Comparison of ENCODE assay signal across 8 cellular contexts in the genomic region with DNA sequence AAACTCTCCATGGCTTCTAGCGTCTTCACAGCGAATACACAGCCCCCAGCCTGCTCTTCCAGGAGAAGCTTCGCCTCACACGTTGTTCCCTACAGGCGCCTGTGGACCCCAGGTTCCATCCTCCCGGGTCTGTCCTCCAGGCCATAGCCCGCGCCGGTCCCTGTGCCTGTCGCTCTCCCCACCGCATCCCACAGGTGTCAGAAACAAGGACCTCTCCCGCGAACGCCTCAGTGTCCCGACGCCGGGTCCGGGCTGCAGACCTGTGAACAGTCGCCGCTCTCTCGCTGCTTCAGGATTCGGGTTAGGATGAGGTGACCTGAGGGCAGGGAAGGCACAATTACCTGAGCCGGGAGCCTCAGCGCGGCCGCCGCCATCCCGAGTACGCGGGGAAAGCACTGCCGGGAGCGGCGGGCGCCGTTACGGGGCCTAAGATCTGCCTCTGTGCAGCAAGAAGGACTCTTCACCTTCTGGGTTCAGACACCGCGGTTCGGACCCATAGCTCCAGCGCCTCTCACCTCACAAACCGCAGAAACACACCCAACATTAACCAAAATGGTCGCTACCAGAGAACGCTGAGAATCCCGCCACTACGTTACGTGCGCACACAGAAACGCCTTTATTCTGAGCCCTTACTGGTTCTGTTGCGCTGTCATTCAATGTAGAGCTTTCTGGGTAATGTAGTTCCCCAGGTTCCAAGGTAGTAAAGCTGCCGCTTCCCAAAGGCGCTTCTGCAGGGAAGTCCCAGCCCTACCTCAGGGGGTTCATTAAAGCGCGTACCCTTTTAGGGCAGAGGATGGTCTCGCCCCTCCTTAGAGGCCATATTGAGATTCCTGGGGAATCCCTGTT. TPM values are rescaled to one million over a fixed set of nuclear protein-coding genes. Genes with fewer than 3 reads are reported as not detected.
DNase-seq lines count a peak whose midpoint lies in the region; ATAC-seq, FAIRE-seq and TF ChIP-seq lines count a peak whose summit lies in the region.

A gene (minus strand): TSS at position 583 of the 846 bp plus-strand sequence. CDS start 1,580 bp downstream, outside the sequence.

- H3K18ac ChIP-seq in mesendoderm (ENCODE audit: low read length), result peak within 1 kb of the TSS; percentile 15

- H3K4me1 Mint-ChIP-seq in activated CD8-positive, alpha-beta memory T cell treated with anti-CD3 and anti-CD28 coated beads, Interleukin-2, amount 10 ng/mL, durations not matched to agents 7 days and 5 days, result peaks cover 7% of the 10 kb centered on the region
- peaks cover 15 to 27% of the 10 kb centered on the region in 2 donors for H3K4me1 Mint-ChIP-seq in stimulated activated naive B cell treated with anti-CD40 and anti-IgM and Interleukin-4, amounts not matched to agents 10 μg/mL and 1 μg/mL and 100 μg/mL, for 72 hours

- H4K5ac ChIP-seq in mesendoderm (ENCODE audit: low read length), result no peak within 1 kb of the TSS

- H3K23ac ChIP-seq in mesendoderm (ENCODE audit: low read length), result no peak within 1 kb of the TSS

- no CpG with 5 or more reads among the region's 54 CpGs for WGBS in mesendoderm (ENCODE audit: extremely low coverage, insufficient coverage, low lambda C conversion rate)

- H3K36me3 ChIP-seq in mesendoderm (ENCODE audit: control insufficient read depth, insufficient read depth, low read length), result peaks cover 6% of the 10 kb centered on the region

- H3K4me2 ChIP-seq in mesendoderm (ENCODE audit: low read length), result peak within 1 kb of the TSS; percentile 95

- no peak for TF ChIP-seq CTCF in epithelial cell of proximal tubule (conservative IDR thresholded peaks at IDR 0.05; ENCODE audit: low read depth, low read length)

- no peaks in the 10 kb centered on the region for H3K27me3 Mint-ChIP-seq in activated CD8-positive, alpha-beta memory T cell treated with anti-CD3 and anti-CD28 coated beads, Interleukin-2, amount 10 ng/mL, durations not matched to agents 7 days and 5 days
- H3K27me3 Mint-ChIP-seq in stimulated activated naive B cell treated with anti-CD40 and anti-IgM and Interleukin-4, amounts not matched to agents 10 μg/mL and 1 μg/mL and 100 μg/mL, for 72 hours, result no peaks in the 10 kb centered on the region

- CTCF ChIA-PET in activated CD8-positive, alpha-beta memory T cell treated with anti-CD3 and anti-CD28 coated beads, Interleukin-2, amount 10 ng/mL, durations not matched to agents 7 days and 5 days (lab: Charles Lee), result no interaction called here

- ATAC-seq in activated CD8-positive, alpha-beta memory T cell treated with anti-CD3 and anti-CD28 coated beads, Interleukin-2, amount 10 ng/mL, durations not matched to agents 7 days and 5 days, result peak; percentile 99
- ATAC-seq in stimulated activated naive B cell treated with anti-CD40 and anti-IgM and Interleukin-4, amounts not matched to agents 10 μg/mL and 1 μg/mL and 100 μg/mL, for 72 hours (replicated peaks), result peak; percentile 100
- ATAC-seq in GM19467 (IDR thresholded peaks at IDR 0.05; ENCODE audit: unreplicated experiment), result no peak

- H2AK5ac ChIP-seq in mesendoderm (ENCODE audit: low read length), result peak within 1 kb of the TSS; percentile 51

- H4K8ac ChIP-seq in mesendoderm (ENCODE audit: low read depth, low read length), result no peak within 1 kb of the TSS

- peak within 1 kb of the TSS; percentile 65 for H3K27ac ChIP-seq in mesendoderm (ENCODE audit: low read depth, low read length)

- H3K4me3 Mint-ChIP-seq in activated CD8-positive, alpha-beta memory T cell treated with anti-CD3 and anti-CD28 coated beads, Interleukin-2, amount 10 ng/mL, durations not matched to agents 7 days and 5 days, result peak within 1 kb of the TSS; percentile 83
- H3K4me3 Mint-ChIP-seq in stimulated activated naive B cell treated with anti-CD40 and anti-IgM and Interleukin-4, amounts not matched to agents 10 μg/mL and 1 μg/mL and 100 μg/mL, for 72 hours, result peak within 1 kb of the TSS; percentile 94 to 97

- H2BK15ac ChIP-seq in mesendoderm (replicated peaks; ENCODE audit: low read depth), result no peak within 1 kb of the TSS

- peak within 1 kb of the TSS; percentile 86 for H3K4me3 ChIP-seq in epithelial cell of proximal tubule (ENCODE audit: low read depth, low read length)
- H3K4me3 ChIP-seq in mesendoderm (ENCODE audit: low read length), result peak within 1 kb of the TSS; percentile 98

- peak within 1 kb of the TSS; percentile 97 for H3K56ac ChIP-seq in mesendoderm (ENCODE audit: low read length)

- H3K9me3 Mint-ChIP-seq in activated CD8-positive, alpha-beta memory T cell treated with anti-CD3 and anti-CD28 coated beads, Interleukin-2, amount 10 ng/mL, durations not matched to agents 7 days and 5 days (ENCODE audit: low read depth), result peaks cover 31% of the 10 kb centered on the region
- H3K9me3 Mint-ChIP-seq in stimulated activated naive B cell treated with anti-CD40 and anti-IgM and Interleukin-4, amounts not matched to agents 10 μg/mL and 1 μg/mL and 100 μg/mL, for 72 hours, result peaks cover 12 to 14% of the 10 kb centered on the region in 2 donors

- H3K79me2 ChIP-seq in mesendoderm (ENCODE audit: control insufficient read depth, insufficient read depth, low read length), result peaks cover 17% of the 10 kb centered on the region

- H3K4me1 ChIP-seq in mesendoderm (ENCODE audit: control insufficient read depth, low read depth, low read length), result no peaks in the 10 kb centered on the region

- H3K9ac ChIP-seq in mesendoderm (ENCODE audit: low read length), result peak within 1 kb of the TSS; percentile 98

- DNase-seq in ELF-1 (ENCODE audit: low read depth, low spot score) (peak; percentile 88), HTR-8/SVneo (ENCODE audit: insufficient read length, low spot score) (peak; percentile 65), epithelial cell of proximal tubule (ENCODE audit: low read depth) (peak; percentile 50), mesendoderm (peak; percentile 97), SW 1271 (lab: John Stamatoyannopoulos, UW) (no peak)
- peak; percentile 81 for DNase-seq in activated CD8-positive, alpha-beta memory T cell treated with anti-CD3 and anti-CD28 coated beads, Interleukin-2, amount 10 ng/mL, durations not matched to agents 7 days and 5 days
- peak; percentile 67 for DNase-seq in stimulated activated naive B cell treated with anti-CD40 and anti-IgM and Interleukin-4, amounts not matched to agents 10 μg/mL and 1 μg/mL and 100 μg/mL, for 72 hours

- H3K36me3 Mint-ChIP-seq in activated CD8-positive, alpha-beta memory T cell treated with anti-CD3 and anti-CD28 coated beads, Interleukin-2, amount 10 ng/mL, durations not matched to agents 7 days and 5 days, result peaks cover 70% of the 10 kb centered on the region
- peaks cover 63 to 84% of the 10 kb centered on the region in 2 donors for H3K36me3 Mint-ChIP-seq in stimulated activated naive B cell treated with anti-CD40 and anti-IgM and Interleukin-4, amounts not matched to agents 10 μg/mL and 1 μg/mL and 100 μg/mL, for 72 hours

- H3K4ac ChIP-seq in mesendoderm (ENCODE audit: low read depth, low read length), result peak within 1 kb of the TSS; percentile 86

- peak within 1 kb of the TSS; percentile 87 for H3K27ac Mint-ChIP-seq in activated CD8-positive, alpha-beta memory T cell treated with anti-CD3 and anti-CD28 coated beads, Interleukin-2, amount 10 ng/mL, durations not matched to agents 7 days and 5 days
- H3K27ac Mint-ChIP-seq in stimulated activated naive B cell treated with anti-CD40 and anti-IgM and Interleukin-4, amounts not matched to agents 10 μg/mL and 1 μg/mL and 100 μg/mL, for 72 hours, result peak within 1 kb of the TSS; percentile 98

- no peak within 1 kb of the TSS for H2BK5ac ChIP-seq in mesendoderm (ENCODE audit: low read length)

- peak; percentile 76 for FAIRE-seq in HTR-8/SVneo (lab: Jason Lieb, UNC)

- peaks cover 17% of the 10 kb centered on the region for H3K79me1 ChIP-seq in mesendoderm (ENCODE audit: low read length)

- H2BK120ac ChIP-seq in mesendoderm (ENCODE audit: low read depth, low read length), result no peak within 1 kb of the TSS

- H3K27me3 ChIP-seq in mesendoderm (ENCODE audit: insufficient read depth, low read length, poor library complexity), result no peaks in the 10 kb centered on the region

RNA-seq across cellular contexts. Expression of the gene that starts here (rescaled TPM):
- 1 to 10 TPM; 5.7 to 6.6 TPM for total RNA-seq in activated CD8-positive, alpha-beta memory T cell treated with anti-CD3 and anti-CD28 coated beads, Interleukin-2, amount 10 ng/mL, durations not matched to agents 7 days and 5 days
- 1.3 and 1.5 TPM in 2 replicates for total RNA-seq in epithelial cell of proximal tubule
- 4.5 TPM for polyA plus RNA-seq in mesendoderm (2013, experiment 1 of 2)
- 4.9 TPM for polyA plus RNA-seq in mesendoderm (2013, experiment 2 of 2)

Comparison
In these comparisons a context has a peak if more than half of its experiments do, and no peak if none do; other contexts are left out.
1. DNase-seq: peak in ELF-1 (single experiment), HTR-8/SVneo (single experiment), activated CD8-positive, alpha-beta memory T cell treated with anti-CD3 and anti-CD28 coated beads, Interleukin-2, amount 10 ng/mL, durations not matched to agents 7 days and 5 days (single experiment), epithelial cell of proximal tubule (single experiment), mesendoderm (single experiment) and stimulated activated naive B cell treated with anti-CD40 and anti-IgM and Interleukin-4, amounts not matched to agents 10 μg/mL and 1 μg/mL and 100 μg/mL, for 72 hours (single experiment); none in SW 1271 (0 of 2).